ENCODE assay signal across 14 cellular contexts in genomic region chr5:72288923-72289322, GRCh38. TPM values are rescaled to one million over a fixed set of nuclear protein-coding genes. Genes with fewer than 3 reads are reported as not detected.
DNase-seq lines count a peak whose midpoint lies in the region; ATAC-seq and TF ChIP-seq lines count a peak whose summit lies in the region.
"Had no signal": no experiment of that assay in that cellular context is flagged by ENCODE, and none has a peak within 500 bp of the region (broad histone marks: within the 10 kb centered on the region; RNA-seq: fewer than 3 reads in every experiment).

No MANE protein-coding gene starts in this region.

- CTCF ChIA-PET in SK-N-SH (lab: Yijun Ruan, JAX), result interaction anchor here (0.8 to 1.9 kb wide), 5 partner anchors 8 to 44 kb away, joined by 3 to 6 read pairs (median 4); partner anchors contain the start of genes MRPS27 and PTCD2

- H3K36me3 ChIP-seq in SK-N-SH (replicated peaks in 1 of 2; ENCODE audit: control insufficient read depth in 1 of 2, insufficient read depth in 2 of 2, low read length in 1 of 2), result peaks cover 29 to 32% of the 10 kb centered on the region in 2 experiments

- peaks cover 6 to 7% of the 10 kb centered on the region in 2 experiments; a peak in 2 of 4 replicates for H3K4me1 ChIP-seq in SK-N-SH (ENCODE audit: control insufficient read depth in 1 of 2, insufficient read depth in 2 of 2, low read depth in 1 of 2, low read length in 1 of 2)

- no peak for TF ChIP-seq CTCF in SK-N-SH (IDR thresholded peaks at IDR 0.05)
- TF ChIP-seq CTCF in brain (conservative IDR thresholded peaks at IDR 0.05), result no peak

- POLR2A ChIA-PET in SK-N-SH (lab: Yijun Ruan, JAX), result interaction anchor here (0.6 kb wide), 1 partner anchor 788 kb away, joined by 4 read pairs; no protein-coding TSS in a partner anchor

- peaks cover 28% of the 10 kb centered on the region for H3K4me1 Mint-ChIP-seq in brain
- H3K4me1 Mint-ChIP-seq: stimulated activated effector memory CD8-positive, alpha-beta T cell treated with anti-CD3 and anti-CD28 coated beads, Interleukin-12 subunit alpha, Interleukin-12 subunit beta, amount 100 ng/mL, for 72 hours had no signal

- H3K9me2 ChIP-seq in SK-N-SH, result no peaks in the 10 kb centered on the region

- H3K4me2 ChIP-seq in SK-N-SH, result no peak overlapping the region

- H3K9me3 Mint-ChIP-seq in brain, result no peaks in the 10 kb centered on the region
- H3K9me3 Mint-ChIP-seq: stimulated activated effector memory CD8-positive, alpha-beta T cell treated with anti-CD3 and anti-CD28 coated beads, Interleukin-12 subunit alpha, Interleukin-12 subunit beta, amount 100 ng/mL, for 72 hours had no signal

- H3K36me3 Mint-ChIP-seq in brain, result peaks cover 21% of the 10 kb centered on the region

- no peaks in the 10 kb centered on the region for H3K79me2 ChIP-seq in SK-N-SH (ENCODE audit: insufficient read depth)

- H3F3A ChIP-seq in SK-N-SH (replicated peaks; ENCODE audit: insufficient read depth), result peaks cover 13% of the 10 kb centered on the region

- ATAC-seq in SK-N-SH treated with all-trans-retinoic acid at 6 μM for 48 hours, result peak; percentile 55
- ATAC-seq: stimulated activated effector memory CD8-positive, alpha-beta T cell treated with anti-CD3 and anti-CD28 coated beads, Interleukin-12 subunit alpha, Interleukin-12 subunit beta, amount 100 ng/mL, for 72 hours had no signal

- no peaks in the 10 kb centered on the region for H3K27me3 ChIP-seq in SK-N-SH (ENCODE audit: insufficient read depth)

- no peak overlapping the region for H3K9ac ChIP-seq in SK-N-SH

- H3K27ac Mint-ChIP-seq in brain, result peak overlapping the region; percentile 69 to 91 (median 83)
- H3K27ac Mint-ChIP-seq: activated naive CD8-positive, alpha-beta T cell; stimulated activated effector memory CD8-positive, alpha-beta T cell treated with anti-CD3 and anti-CD28 coated beads, Interleukin-12 subunit alpha, Interleukin-12 subunit beta, amount 100 ng/mL, for 72 hours had no signal

- DNase-seq in SK-N-SH (no peak), NCI-H345 (lab: John Stamatoyannopoulos, UW) (peak; percentile 75), superior temporal gyrus (ENCODE audit: extremely low spot score) (peak; percentile 54), SIG-M5 treated with dmso at 0.1 percent for 504 hours (lab: John Stamatoyannopoulos, UW; ENCODE audit: unreplicated experiment) (no peak)
- no peak for DNase-seq in stimulated activated CD4-positive, alpha-beta T cell treated with anti-CD3 and anti-CD28 coated beads, Interleukin-15, amount 100 ng/mL, for 24 hours
- no peak for DNase-seq in activated CD8-positive, alpha-beta memory T cell treated with anti-CD3 and anti-CD28 coated beads for 24 hours
- DNase-seq: dermis blood vessel endothelial cell, HCEC 1CT, MV-4-11 had no signal

- 100% methylated on average over 2 of the region's 2 CpGs for WGBS in SK-N-SH (ENCODE audit: low lambda C conversion rate)

- H3K27me3 Mint-ChIP-seq in brain, result no peaks in the 10 kb centered on the region
- H3K27me3 Mint-ChIP-seq: activated naive CD8-positive, alpha-beta T cell had no signal

- TF ChIP-seq EP300 in SK-N-SH (IDR thresholded peaks at IDR 0.05; ENCODE audit: borderline replicate concordance in 1 of 2, low read depth in 1 of 2, low read length in 1 of 2), result no peak

- H3K4me3 Mint-ChIP-seq in brain, result peak overlapping the region in 1 of 5 experiments; percentile 29
- H3K4me3 Mint-ChIP-seq: activated naive CD8-positive, alpha-beta T cell; stimulated activated effector memory CD8-positive, alpha-beta T cell treated with anti-CD3 and anti-CD28 coated beads, Interleukin-12 subunit alpha, Interleukin-12 subunit beta, amount 100 ng/mL, for 72 hours had no signal

- no peaks in the 10 kb centered on the region for H4K20me1 ChIP-seq in SK-N-SH (ENCODE audit: insufficient read depth)

- H3K27ac ChIP-seq in SK-N-SH (ENCODE audit: low read depth in 2 of 2, low read length in 1 of 2), result no peak overlapping the region; a peak in 1 of 4 replicates
- H3K27ac ChIP-seq: RWPE1 had no signal

- no peak overlapping the region for H2AFZ ChIP-seq in SK-N-SH (ENCODE audit: low read depth)

- H3K9me3 ChIP-seq in SK-N-SH, result no peaks in the 10 kb centered on the region

- no peak for TF ChIP-seq RAD21 in SK-N-SH (IDR thresholded peaks at IDR 0.05; ENCODE audit: low read length)

- no peak overlapping the region for H3K4me3 ChIP-seq in SK-N-SH (ENCODE audit: low read depth in 2 of 2, low read length in 1 of 2)

TF ChIP-seq in SK-N-SH treated with all-trans-retinoic acid at 6 μM for 48 hours, 23 proteins besides CTCF, POLR2A, EP300 and RAD21:
- TF ChIP-seq ZFP3 (CRISPR knock-in tag; IDR thresholded peaks at IDR 0.05) (no peak), SNAI2 (CRISPR knock-in tag; IDR thresholded peaks at IDR 0.05) (0 out of 2 replicates have a peak, but pooled peaks have one; percentile 26)

TF ChIP-seq in SK-N-SH, 30 proteins besides CTCF, POLR2A, EP300 and RAD21:
- TF ChIP-seq POLR2AphosphoS5 (IDR thresholded peaks at IDR 0.05; ENCODE audit: low read depth, low read length) (no peak), ELF1 (IDR thresholded peaks at IDR 0.05) (no peak), GATA2 (CRISPR knock-in tag; IDR thresholded peaks at IDR 0.05) (no peak), MEF2A (IDR thresholded peaks at IDR 0.05; ENCODE audit: borderline replicate concordance, low read depth) (no peak), MAX (IDR thresholded peaks at IDR 0.05; ENCODE audit: low read depth) (no peak), FOSL2 (IDR thresholded peaks at IDR 0.05; ENCODE audit: borderline replicate concordance, low read depth) (no peak), RXRA (IDR thresholded peaks at IDR 0.05; ENCODE audit: borderline replicate concordance, low read depth) (no peak), IRF3 (IDR thresholded peaks at IDR 0.05; ENCODE audit: low read depth, low read length) (no peak)

RNA-seq across cellular contexts. Expression of gene MRPS27, which starts 31.1 kb away (rescaled TPM):
- polyA plus RNA-seq in SK-N-SH (2012; rRNA removed) (37.5 and 48.2 TPM in 2 replicates), brain (ENCODE audit: insufficient read depth, low read depth, low replicate concordance) (33.5 TPM)
- polyA plus RNA-seq in SK-N-SH (2012; cell fraction: cytosol; rRNA removed), result 39.8 and 47.0 TPM in 2 replicates
- 38.6 and 42.4 TPM in 2 replicates for polyA plus RNA-seq in SK-N-SH (2012; cell fraction: nucleus; rRNA removed)

RNA-seq across cellular contexts. Expression of gene PTCD2, which starts 31.2 kb away (rescaled TPM):
- 6.7 and 8.6 TPM in 2 replicates for polyA plus RNA-seq in SK-N-SH (2012; rRNA removed)
- polyA plus RNA-seq in SK-N-SH (2012; cell fraction: cytosol; rRNA removed), result 8.0 and 8.9 TPM in 2 replicates
- 7.1 and 13.0 TPM in 2 replicates for polyA plus RNA-seq in SK-N-SH (2012; cell fraction: nucleus; rRNA removed)
- 2.1 TPM for polyA plus RNA-seq in brain (ENCODE audit: insufficient read depth, low read depth, low replicate concordance)

Comparison
In these comparisons a context has a peak if more than half of its experiments do, and no peak if none do; other contexts are left out.
1. DNase-seq: peak in NCI-H345 (single experiment) and superior temporal gyrus (single experiment); none in SK-N-SH (single experiment), stimulated activated CD4-positive, alpha-beta T cell treated with anti-CD3 and anti-CD28 coated beads, Interleukin-15, amount 100 ng/mL, for 24 hours (single experiment), SIG-M5 treated with dmso at 0.1 percent for 504 hours (single experiment) and activated CD8-positive, alpha-beta memory T cell treated with anti-CD3 and anti-CD28 coated beads for 24 hours (single experiment).